In the genomic region with DNA sequence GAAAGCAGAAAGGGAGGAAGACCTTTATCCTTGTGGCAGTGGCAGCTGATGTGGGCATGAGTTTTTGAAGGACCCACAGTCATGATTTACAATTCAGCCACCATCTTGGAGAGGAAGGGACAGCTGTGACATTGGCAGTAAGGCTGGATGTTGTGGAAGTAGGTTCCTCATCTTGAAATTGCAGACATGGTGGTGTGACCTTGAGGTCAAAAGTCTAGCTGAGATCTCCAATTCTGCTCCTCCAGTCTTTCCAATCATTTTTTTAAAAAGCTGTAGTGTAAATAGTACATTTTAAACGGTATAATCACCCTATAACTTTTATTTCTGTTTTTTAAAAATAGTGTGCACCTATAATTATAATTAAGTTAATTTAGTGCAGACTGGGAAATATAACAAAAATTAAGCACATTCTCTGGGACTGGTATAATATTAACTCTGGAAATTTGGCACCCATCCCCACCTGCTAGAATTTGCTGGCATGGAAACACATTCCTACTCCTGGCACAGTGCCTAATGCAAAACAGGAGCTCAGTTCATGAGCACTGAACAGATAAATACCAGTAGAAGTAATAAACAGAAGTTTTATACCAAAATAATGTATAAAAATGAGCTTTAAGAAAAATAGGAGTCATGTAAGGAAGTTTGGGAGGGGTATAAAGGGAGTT, we compare ENCODE assay signal across 14 cellular contexts.
DNase-seq lines count a peak whose midpoint lies in the region; ATAC-seq, FAIRE-seq and TF ChIP-seq lines count a peak whose summit lies in the region.
"Had no signal": no experiment of that assay in that cellular context is flagged by ENCODE, and none has a peak within 500 bp of the region (broad histone marks: within the 10 kb centered on the region; RNA-seq: fewer than 3 reads in every experiment).

No MANE protein-coding gene starts in this region.

- DNase-seq in NCI-H2029 treated with DMSO at 0.1 percent for 48 hours (lab: John Stamatoyannopoulos, UW) = peak; percentile 1
- no peak for DNase-seq in NCI-H2029 (lab: John Stamatoyannopoulos, UW)
- DNase-seq in RCC 7860 (ENCODE audit: low spot score) = no peak
- DNase-seq in fibroblast of mammary gland (ENCODE audit: low read depth) = peak; percentile 8
- peak; percentile 80 for DNase-seq in retinal pigment epithelial cell (ENCODE audit: low read depth)
- no peak for DNase-seq in NCI-H128 (lab: John Stamatoyannopoulos, UW; ENCODE audit: unreplicated experiment)
- DNase-seq in central memory CD4-positive, alpha-beta T cell = no peak
- DNase-seq: activated CD4-positive, alpha-beta T cell treated with anti-CD3 and anti-CD28 coated beads for 36 hours; activated gamma-delta T cell; DND-41; NCI-H146; stimulated activated CD4-positive, alpha-beta T cell treated with anti-CD3 and anti-CD28 coated beads, Interleukin-15, amount 100 ng/mL, for 24 hours had no signal

- no peak overlapping the region for H3K4me3 ChIP-seq in fibroblast of mammary gland (ENCODE audit: control insufficient read depth, low read depth, low read length)
- no peak overlapping the region for H3K4me3 ChIP-seq in retinal pigment epithelial cell (ENCODE audit: low read length)
- H3K4me3 ChIP-seq: hepatocyte had no signal

- TF ChIP-seq CTCF in fibroblast of mammary gland (conservative IDR thresholded peaks at IDR 0.05; ENCODE audit: control insufficient read depth, insufficient read depth, low read depth, low read length) (no peak), retinal pigment epithelial cell (conservative IDR thresholded peaks at IDR 0.05; ENCODE audit: low read depth, low read length) (no peak)

- ATAC-seq in GM21825 (IDR thresholded peaks at IDR 0.05; ENCODE audit: unreplicated experiment) = no peak
- ATAC-seq: activated CD4-positive, alpha-beta T cell treated with anti-CD3 and anti-CD28 coated beads for 36 hours had no signal

- peak; percentile 5 for FAIRE-seq in RCC 7860 (lab: Jason Lieb, UNC)

Comparison
In these comparisons a context has a peak if more than half of its experiments do, and no peak if none do; other contexts are left out.
1. DNase-seq: peak in NCI-H2029 treated with DMSO at 0.1 percent for 48 hours (single experiment), fibroblast of mammary gland (single experiment) and retinal pigment epithelial cell (single experiment); none in NCI-H2029 (single experiment), RCC 7860 (single experiment), NCI-H128 (single experiment) and central memory CD4-positive, alpha-beta T cell (single experiment).